17 cellular contexts compared by ENCODE assay signal in genomic region chr20:49552007-49552406, GRCh38. TPM values are rescaled to one million over a fixed set of nuclear protein-coding genes. Genes with fewer than 3 reads are reported as not detected.
DNase-seq lines count a peak whose midpoint lies in the region; ATAC-seq and TF ChIP-seq lines count a peak whose summit lies in the region.
"Had no signal": no experiment of that assay in that cellular context is flagged by ENCODE, and none has a peak within 500 bp of the region (broad histone marks: within the 10 kb centered on the region; RNA-seq: fewer than 3 reads in every experiment).

No MANE protein-coding gene starts in this region.

- TF ChIP-seq CTCF in progenitor cell of endocrine pancreas (IDR thresholded peaks at IDR 0.05; ENCODE audit: unreplicated experiment), result no peak

- H3K36me3 ChIP-seq in aorta (ENCODE audit: control insufficient read depth in 1 of 2, insufficient read depth in 2 of 2, low read length in 1 of 2), result peaks cover 4 to 12% of the 10 kb centered on the region in 2 donors

- no peaks in the 10 kb centered on the region for H3K9me3 ChIP-seq in aorta (ENCODE audit: control insufficient read depth, low read length)

- DNase-seq in activated CD4-positive, alpha-beta T cell treated with anti-CD3 and anti-CD28 coated beads, Interleukin-2, amount 10 ng/mL, durations not matched to agents 24 days and 14 days, result no peak
- DNase-seq in activated CD4-positive, alpha-beta T cell treated with anti-CD3 and anti-CD28 coated beads for 36 hours, result no peak
- DNase-seq in inferior parietal cortex (ENCODE audit: extremely low spot score) (peak; percentile 8), progenitor cell of endocrine pancreas (ENCODE audit: low spot score, unreplicated experiment) (no peak), aorta (no peak), NCI-H146 (lab: John Stamatoyannopoulos, UW) (no peak)
- no peak for DNase-seq in activated CD4-positive, alpha-beta T cell treated with anti-CD3 and anti-CD28 coated beads for 48 hours
- DNase-seq: ACHN; activated naive CD8-positive, alpha-beta T cell treated with anti-CD3 and anti-CD28 coated beads, Interleukin-2, amount 10 ng/mL, durations not matched to agents 7 days and 5 days; activated T-cell treated with anti-CD3 and anti-CD28 coated beads for 4 hours; IMR-90; NCI-H1048 had no signal

- H3K4me3 Mint-ChIP-seq in activated CD4-positive, alpha-beta T cell treated with anti-CD3 and anti-CD28 coated beads, Interleukin-2, amount 10 ng/mL, durations not matched to agents 24 days and 14 days, result no peak overlapping the region
- no peak overlapping the region for H3K4me3 Mint-ChIP-seq in activated CD4-positive, alpha-beta T cell treated with anti-CD3 and anti-CD28 coated beads for 36 hours
- no peak overlapping the region for H3K4me3 Mint-ChIP-seq in progenitor cell of endocrine pancreas (ENCODE audit: low read depth)
- H3K4me3 Mint-ChIP-seq: activated naive CD8-positive, alpha-beta T cell treated with anti-CD3 and anti-CD28 coated beads, Interleukin-2, amount 10 ng/mL, durations not matched to agents 7 days and 5 days; memory B cell had no signal

- peaks cover 12% of the 10 kb centered on the region for H3K27me3 Mint-ChIP-seq in activated CD4-positive, alpha-beta T cell treated with anti-CD3 and anti-CD28 coated beads, Interleukin-2, amount 10 ng/mL, durations not matched to agents 24 days and 14 days
- peaks cover 22% of the 10 kb centered on the region for H3K27me3 Mint-ChIP-seq in activated CD4-positive, alpha-beta T cell treated with anti-CD3 and anti-CD28 coated beads for 36 hours
- no peaks in the 10 kb centered on the region for H3K27me3 Mint-ChIP-seq in progenitor cell of endocrine pancreas

- H3K27ac Mint-ChIP-seq in activated CD4-positive, alpha-beta T cell treated with anti-CD3 and anti-CD28 coated beads, Interleukin-2, amount 10 ng/mL, durations not matched to agents 24 days and 14 days, result peak overlapping the region; percentile 17
- H3K27ac Mint-ChIP-seq in activated CD4-positive, alpha-beta T cell treated with anti-CD3 and anti-CD28 coated beads for 36 hours, result no peak overlapping the region
- peak overlapping the region; percentile 45 for H3K27ac Mint-ChIP-seq in progenitor cell of endocrine pancreas
- H3K27ac Mint-ChIP-seq: activated naive CD8-positive, alpha-beta T cell treated with anti-CD3 and anti-CD28 coated beads, Interleukin-2, amount 10 ng/mL, durations not matched to agents 7 days and 5 days; memory B cell had no signal

- peaks cover 17% of the 10 kb centered on the region for H3K4me1 Mint-ChIP-seq in activated CD4-positive, alpha-beta T cell treated with anti-CD3 and anti-CD28 coated beads, Interleukin-2, amount 10 ng/mL, durations not matched to agents 24 days and 14 days
- H3K4me1 Mint-ChIP-seq in activated CD4-positive, alpha-beta T cell treated with anti-CD3 and anti-CD28 coated beads for 36 hours, result peaks cover 12% of the 10 kb centered on the region
- peaks cover 12% of the 10 kb centered on the region for H3K4me1 Mint-ChIP-seq in progenitor cell of endocrine pancreas (ENCODE audit: low read depth)
- H3K4me1 Mint-ChIP-seq: memory B cell had no signal

- H3K27me3 ChIP-seq in aorta (ENCODE audit: control insufficient read depth in 1 of 2, insufficient read depth in 2 of 2, low read length in 1 of 2), result no peaks in the 10 kb centered on the region

- WGBS in aorta, 2 donors, result 0 to 4% methylated on average over 1 of the region's 1 CpG

- POLR2A ChIA-PET in activated CD4-positive, alpha-beta T cell treated with anti-CD3 and anti-CD28 coated beads for 36 hours (lab: Charles Lee), result no interaction called here

- peaks cover 12% of the 10 kb centered on the region for H3K36me3 Mint-ChIP-seq in activated CD4-positive, alpha-beta T cell treated with anti-CD3 and anti-CD28 coated beads, Interleukin-2, amount 10 ng/mL, durations not matched to agents 24 days and 14 days (ENCODE audit: low read depth)
- no peaks in the 10 kb centered on the region for H3K36me3 Mint-ChIP-seq in activated CD4-positive, alpha-beta T cell treated with anti-CD3 and anti-CD28 coated beads for 36 hours (ENCODE audit: low read depth)
- peaks cover 8% of the 10 kb centered on the region for H3K36me3 Mint-ChIP-seq in progenitor cell of endocrine pancreas (ENCODE audit: insufficient read depth)
- H3K36me3 Mint-ChIP-seq: memory B cell had no signal

- intact Hi-C loops in activated CD4-positive, alpha-beta T cell treated with anti-CD3 and anti-CD28 coated beads, Interleukin-2, amount 10 ng/mL, durations not matched to agents 24 days and 14 days (cut with micrococcal nuclease), result no loop called here
- intact Hi-C loops in activated CD4-positive, alpha-beta T cell treated with anti-CD3 and anti-CD28 coated beads for 36 hours (cut with DNase I, micrococcal nuclease), result no loop called here
- intact Hi-C loops in aorta (cut with DNase I), result no loop called here

- H3K27ac ChIP-seq in aorta (ENCODE audit: low read depth in 1 of 2, low read length in 2 of 2), result peak overlapping the region in 1 of 2 donors; percentile 82
- H3K27ac ChIP-seq: parathyroid adenoma had no signal

- ATAC-seq in activated CD4-positive, alpha-beta T cell treated with anti-CD3 and anti-CD28 coated beads for 36 hours, result no peak
- ATAC-seq in aorta (ENCODE audit: low FRiP score), result peak; percentile 83
- no peak for ATAC-seq in GM18867 (IDR thresholded peaks at IDR 0.05; ENCODE audit: unreplicated experiment)
- ATAC-seq: activated CD4-positive, CD25-positive, alpha-beta regulatory T cell treated with anti-CD3 and anti-CD28 coated beads, Interleukin-2, amount 50 U/mL, for 24 hours had no signal

- H3K9me3 Mint-ChIP-seq in activated CD4-positive, alpha-beta T cell treated with anti-CD3 and anti-CD28 coated beads, Interleukin-2, amount 10 ng/mL, durations not matched to agents 24 days and 14 days, result peaks cover 7% of the 10 kb centered on the region
- H3K9me3 Mint-ChIP-seq in activated CD4-positive, alpha-beta T cell treated with anti-CD3 and anti-CD28 coated beads for 36 hours (ENCODE audit: low read depth), result peaks cover 3% of the 10 kb centered on the region
- H3K9me3 Mint-ChIP-seq in progenitor cell of endocrine pancreas (ENCODE audit: low read depth), result peaks cover 7% of the 10 kb centered on the region

- peaks cover 4% of the 10 kb centered on the region in 2 donors for H3K4me1 ChIP-seq in aorta (ENCODE audit: control insufficient read depth in 1 of 2, insufficient read depth in 2 of 2, low read length in 2 of 2)
- H3K4me1 ChIP-seq: parathyroid adenoma had no signal

- CTCF ChIA-PET in activated CD4-positive, alpha-beta T cell treated with anti-CD3 and anti-CD28 coated beads for 36 hours (lab: Charles Lee), result interaction anchor here (1.9 kb wide), 2 partner anchors 11 to 56 kb away, joined by 8 to 16 read pairs; no protein-coding TSS in a partner anchor

- H3K4me3 ChIP-seq in aorta (ENCODE audit: low read length in 2 of 2), result no peak overlapping the region

RNA-seq across cellular contexts. Expression of gene PTGIS, which starts 15.9 kb away (rescaled TPM):
- total RNA-seq in activated CD4-positive, alpha-beta T cell treated with anti-CD3 and anti-CD28 coated beads, Interleukin-2, amount 10 ng/mL, durations not matched to agents 24 days and 14 days, result 51.7 and 57.6 TPM in 2 replicates
- total RNA-seq in activated CD4-positive, alpha-beta T cell treated with anti-CD3 and anti-CD28 coated beads for 36 hours, result under 1 TPM; 0.21 to 0.43 TPM
- total RNA-seq in progenitor cell of endocrine pancreas (18.4 and 19.3 TPM in 2 replicates), aorta (100 to 1,000 TPM; 351 to 637 TPM)
- polyA plus RNA-seq in aorta, result 100 to 1,000 TPM in 1 of 2 donors, 10 to 100 TPM in 1; 53.6 to 115 TPM
- total RNA-seq: epithelial cell of proximal tubule had no signal

Comparison
In these comparisons a context has a peak if more than half of its experiments do, and no peak if none do; other contexts are left out.
1. RNA of gene PTGIS, which starts 15.9 kb away (total RNA-seq): 351 to 637 TPM in aorta, 51.7 to 57.6 TPM in activated CD4-positive, alpha-beta T cell treated with anti-CD3 and anti-CD28 coated beads, Interleukin-2, amount 10 ng/mL, durations not matched to agents 24 days and 14 days and 18.4 to 19.3 TPM in progenitor cell of endocrine pancreas; 0.21 to 0.43 TPM in activated CD4-positive, alpha-beta T cell treated with anti-CD3 and anti-CD28 coated beads for 36 hours; every median in the first group is over 10 times any median in the second.